22 cellular contexts compared by ENCODE assay signal in genomic region chr17:67403065-67403464, GRCh38. TPM values are rescaled to one million over a fixed set of nuclear protein-coding genes. Genes with fewer than 3 reads are reported as not detected.
DNase-seq lines count a peak whose midpoint lies in the region; ATAC-seq and TF ChIP-seq lines count a peak whose summit lies in the region.
"Had no signal": no experiment of that assay in that cellular context is flagged by ENCODE, and none has a peak within 500 bp of the region (broad histone marks: within the 10 kb centered on the region; RNA-seq: fewer than 3 reads in every experiment).

No MANE protein-coding gene starts in this region.

- peak overlapping the region; percentile 95 for H3K27ac Mint-ChIP-seq in activated CD8-positive, alpha-beta memory T cell treated with anti-CD3 and anti-CD28 coated beads, Interleukin-2, amount 10 ng/mL, durations not matched to agents 7 days and 5 days
- peak overlapping the region; percentile 13 for H3K27ac Mint-ChIP-seq in activated T-helper 1 cell treated with anti-CD3 and anti-CD28 coated beads, Interleukin-12 subunit alpha, Interleukin-12 subunit beta, Interleukin-2, Interleukin-4 antibody, amounts not matched to agents 30 ng/mL and 10 ng/mL and 1 ng/mL, durations not matched to agents 14 hours and 24 hours and 36 hours
- H3K27ac Mint-ChIP-seq in natural killer cell, result peak overlapping the region; percentile 93 to 97
- H3K27ac Mint-ChIP-seq in chondrocyte (ENCODE audit: unreplicated experiment), result no peak overlapping the region
- H3K27ac Mint-ChIP-seq: activated B cell treated with CpG ODN at 0.5 μM for 24 hours; HFFc6; stimulated activated memory B cell treated with anti-CD40 and anti-IgM and Interleukin-4, amounts not matched to agents 10 μg/mL and 1 μg/mL and 100 μg/mL, for 72 hours had no signal

- H3K4me2 ChIP-seq in DOHH2 (ENCODE audit: low read length), result peak overlapping the region; percentile 81

- no peaks in the 10 kb centered on the region for H3K9me3 ChIP-seq in DOHH2 (ENCODE audit: control insufficient read depth, insufficient read depth, low read length)
- H3K9me3 ChIP-seq: Caco-2, upper lobe of left lung had no signal

- no peaks in the 10 kb centered on the region for H3K9me3 Mint-ChIP-seq in activated CD8-positive, alpha-beta memory T cell treated with anti-CD3 and anti-CD28 coated beads, Interleukin-2, amount 10 ng/mL, durations not matched to agents 7 days and 5 days (ENCODE audit: low read depth)
- no peaks in the 10 kb centered on the region for H3K9me3 Mint-ChIP-seq in activated T-helper 1 cell treated with anti-CD3 and anti-CD28 coated beads, Interleukin-12 subunit alpha, Interleukin-12 subunit beta, Interleukin-2, Interleukin-4 antibody, amounts not matched to agents 30 ng/mL and 10 ng/mL and 1 ng/mL, durations not matched to agents 14 hours and 24 hours and 36 hours
- H3K9me3 Mint-ChIP-seq in natural killer cell, result no peaks in the 10 kb centered on the region
- H3K9me3 Mint-ChIP-seq in chondrocyte (ENCODE audit: low read depth), result no peaks in the 10 kb centered on the region
- H3K9me3 Mint-ChIP-seq: activated B cell treated with CpG ODN at 0.5 μM for 24 hours; HFFc6; stimulated activated memory B cell treated with anti-CD40 and anti-IgM and Interleukin-4, amounts not matched to agents 10 μg/mL and 1 μg/mL and 100 μg/mL, for 72 hours had no signal

- no peaks in the 10 kb centered on the region for H3K27me3 Mint-ChIP-seq in activated CD8-positive, alpha-beta memory T cell treated with anti-CD3 and anti-CD28 coated beads, Interleukin-2, amount 10 ng/mL, durations not matched to agents 7 days and 5 days
- H3K27me3 Mint-ChIP-seq in activated T-helper 1 cell treated with anti-CD3 and anti-CD28 coated beads, Interleukin-12 subunit alpha, Interleukin-12 subunit beta, Interleukin-2, Interleukin-4 antibody, amounts not matched to agents 30 ng/mL and 10 ng/mL and 1 ng/mL, durations not matched to agents 14 hours and 24 hours and 36 hours (ENCODE audit: insufficient read depth), result no peaks in the 10 kb centered on the region
- H3K27me3 Mint-ChIP-seq in natural killer cell (ENCODE audit: low read depth in 2 of 2), result no peaks in the 10 kb centered on the region
- H3K27me3 Mint-ChIP-seq in chondrocyte (ENCODE audit: low read depth), result no peaks in the 10 kb centered on the region
- H3K27me3 Mint-ChIP-seq: activated B cell treated with CpG ODN at 0.5 μM for 24 hours; stimulated activated memory B cell treated with anti-CD40 and anti-IgM and Interleukin-4, amounts not matched to agents 10 μg/mL and 1 μg/mL and 100 μg/mL, for 72 hours; T-helper 17 cell had no signal

- peak overlapping the region; percentile 69 for H3K4me3 ChIP-seq in DOHH2 (ENCODE audit: low read length)
- H3K4me3 ChIP-seq: cardiac muscle cell, upper lobe of left lung had no signal

- no peaks in the 10 kb centered on the region for H3K27me3 ChIP-seq in DOHH2 (ENCODE audit: control insufficient read depth, low read length)
- H3K27me3 ChIP-seq: cardiac muscle cell, upper lobe of left lung had no signal

- TF ChIP-seq CTCF in DOHH2 (IDR thresholded peaks at IDR 0.05; ENCODE audit: low read depth, low read length, poor library complexity, severe bottlenecking), result no peak
- TF ChIP-seq CTCF in natural killer cell (IDR thresholded peaks at IDR 0.05), result no peak
- TF ChIP-seq CTCF in chondrocyte (IDR thresholded peaks at IDR 0.05), result no peak

- peak overlapping the region; percentile 63 for H3K4me3 Mint-ChIP-seq in activated CD8-positive, alpha-beta memory T cell treated with anti-CD3 and anti-CD28 coated beads, Interleukin-2, amount 10 ng/mL, durations not matched to agents 7 days and 5 days
- H3K4me3 Mint-ChIP-seq in activated T-helper 1 cell treated with anti-CD3 and anti-CD28 coated beads, Interleukin-12 subunit alpha, Interleukin-12 subunit beta, Interleukin-2, Interleukin-4 antibody, amounts not matched to agents 30 ng/mL and 10 ng/mL and 1 ng/mL, durations not matched to agents 14 hours and 24 hours and 36 hours, result no peak overlapping the region
- H3K4me3 Mint-ChIP-seq in natural killer cell (peak overlapping the region; percentile 75), chondrocyte (ENCODE audit: unreplicated experiment) (no peak overlapping the region)
- H3K4me3 Mint-ChIP-seq: activated B cell treated with CpG ODN at 0.5 μM for 24 hours; HFFc6; stimulated activated memory B cell treated with anti-CD40 and anti-IgM and Interleukin-4, amounts not matched to agents 10 μg/mL and 1 μg/mL and 100 μg/mL, for 72 hours; T-helper 17 cell had no signal

- H4K20me1 ChIP-seq in DOHH2 (ENCODE audit: control insufficient read depth, insufficient read depth, low read depth, low read length), result no peaks in the 10 kb centered on the region

- ATAC-seq in activated CD8-positive, alpha-beta memory T cell treated with anti-CD3 and anti-CD28 coated beads, Interleukin-2, amount 10 ng/mL, durations not matched to agents 7 days and 5 days, result no peak
- ATAC-seq in natural killer cell (no peak), HG03378 (IDR thresholded peaks at IDR 0.05; ENCODE audit: unreplicated experiment) (no peak)
- ATAC-seq: esophagus mucosa; stimulated activated memory B cell treated with anti-CD40 and anti-IgM and Interleukin-4, amounts not matched to agents 10 μg/mL and 1 μg/mL and 100 μg/mL, for 72 hours; T-helper 17 cell had no signal

- peaks cover 82% of the 10 kb centered on the region for H3K4me1 ChIP-seq in DOHH2 (ENCODE audit: control insufficient read depth, low read length)
- H3K4me1 ChIP-seq: Caco-2 had no signal

- peaks cover 64% of the 10 kb centered on the region for H3K4me1 Mint-ChIP-seq in activated CD8-positive, alpha-beta memory T cell treated with anti-CD3 and anti-CD28 coated beads, Interleukin-2, amount 10 ng/mL, durations not matched to agents 7 days and 5 days
- H3K4me1 Mint-ChIP-seq in activated T-helper 1 cell treated with anti-CD3 and anti-CD28 coated beads, Interleukin-12 subunit alpha, Interleukin-12 subunit beta, Interleukin-2, Interleukin-4 antibody, amounts not matched to agents 30 ng/mL and 10 ng/mL and 1 ng/mL, durations not matched to agents 14 hours and 24 hours and 36 hours (ENCODE audit: low read depth), result peaks cover 52% of the 10 kb centered on the region
- H3K4me1 Mint-ChIP-seq in natural killer cell (peaks cover 72 to 84% of the 10 kb centered on the region in 2 donors), chondrocyte (ENCODE audit: low read depth) (peaks cover 13% of the 10 kb centered on the region)

- H3F3A ChIP-seq in DOHH2 (ENCODE audit: control insufficient read depth, insufficient read depth), result peaks cover 22% of the 10 kb centered on the region

- CTCF ChIA-PET in activated CD8-positive, alpha-beta memory T cell treated with anti-CD3 and anti-CD28 coated beads, Interleukin-2, amount 10 ng/mL, durations not matched to agents 7 days and 5 days (lab: Charles Lee), result no interaction called here

- H3K27ac ChIP-seq in DOHH2 (ENCODE audit: low read depth, low read length), result peak overlapping the region; percentile 84
- H3K27ac ChIP-seq: cardiac muscle cell had no signal

- H3K9me2 ChIP-seq in DOHH2 (replicated peaks; ENCODE audit: control insufficient read depth, low read length), result no peaks in the 10 kb centered on the region

- intact Hi-C loops in activated T-helper 1 cell treated with anti-CD3 and anti-CD28 coated beads, Interleukin-12 subunit alpha, Interleukin-12 subunit beta, Interleukin-2, Interleukin-4 antibody, amounts not matched to agents 30 ng/mL and 10 ng/mL and 1 ng/mL, durations not matched to agents 14 hours and 24 hours and 36 hours (cut with micrococcal nuclease), result no loop called here
- intact Hi-C loops in natural killer cell (cut with micrococcal nuclease), result loop anchor here (2.0 kb wide), 2 partner anchors 20 to 32 kb away; no protein-coding TSS in a partner anchor

- no peak for DNase-seq in activated CD8-positive, alpha-beta memory T cell treated with anti-CD3 and anti-CD28 coated beads, Interleukin-2, amount 10 ng/mL, durations not matched to agents 7 days and 5 days
- DNase-seq in activated CD8-positive, alpha-beta memory T cell treated with anti-CD3 and anti-CD28 coated beads for 24 hours, result no peak
- DNase-seq in activated T-helper 1 cell treated with anti-CD3 and anti-CD28 coated beads, Interleukin-12 subunit alpha, Interleukin-12 subunit beta, Interleukin-2, Interleukin-4 antibody, amounts not matched to agents 30 ng/mL and 10 ng/mL and 1 ng/mL, durations not matched to agents 14 hours and 24 hours and 36 hours (ENCODE audit: low spot score), result no peak
- DNase-seq in natural killer cell (no peak), chondrocyte (ENCODE audit: low spot score) (no peak), T-helper 1 cell (no peak)
- DNase-seq: activated B cell treated with CpG ODN at 0.5 μM for 24 hours, Caco-2, HFFc6, KBM-7, midbrain, NCI-H1092, NCI-H2029 treated with DMSO at 0.1 percent for 48 hours, NCI-H524, SIG-M5, T-helper 17 cell, upper lobe of left lung had no signal

- H3K36me3 ChIP-seq in DOHH2 (ENCODE audit: control insufficient read depth, low read length), result no peaks in the 10 kb centered on the region
- H3K36me3 ChIP-seq: cardiac muscle cell, upper lobe of left lung had no signal

- H3K36me3 Mint-ChIP-seq in activated CD8-positive, alpha-beta memory T cell treated with anti-CD3 and anti-CD28 coated beads, Interleukin-2, amount 10 ng/mL, durations not matched to agents 7 days and 5 days, result peaks cover 20% of the 10 kb centered on the region
- peaks cover 15% of the 10 kb centered on the region for H3K36me3 Mint-ChIP-seq in activated T-helper 1 cell treated with anti-CD3 and anti-CD28 coated beads, Interleukin-12 subunit alpha, Interleukin-12 subunit beta, Interleukin-2, Interleukin-4 antibody, amounts not matched to agents 30 ng/mL and 10 ng/mL and 1 ng/mL, durations not matched to agents 14 hours and 24 hours and 36 hours (ENCODE audit: low read depth)
- H3K36me3 Mint-ChIP-seq in natural killer cell (peaks cover 7% of the 10 kb centered on the region), chondrocyte (ENCODE audit: low read depth) (peaks cover 1% of the 10 kb centered on the region)

- H3K79me2 ChIP-seq in DOHH2 (ENCODE audit: control insufficient read depth, low read length), result peaks cover 39% of the 10 kb centered on the region

RNA-seq across cellular contexts. Expression of gene PITPNC1, which starts 26.0 kb away (rescaled TPM):
- total RNA-seq in activated CD8-positive, alpha-beta memory T cell treated with anti-CD3 and anti-CD28 coated beads, Interleukin-2, amount 10 ng/mL, durations not matched to agents 7 days and 5 days, result 10 to 100 TPM; 44.9 to 67.6 TPM
- total RNA-seq in activated T-helper 1 cell treated with anti-CD3 and anti-CD28 coated beads, Interleukin-12 subunit alpha, Interleukin-12 subunit beta, Interleukin-2, Interleukin-4 antibody, amounts not matched to agents 30 ng/mL and 10 ng/mL and 1 ng/mL, durations not matched to agents 14 hours and 24 hours and 36 hours, result 17.7 and 18.3 TPM in 2 replicates
- 100 to 1,000 TPM; 150 to 185 (median 169) TPM for total RNA-seq in natural killer cell
- total RNA-seq in chondrocyte, result 3.2 to 5.4 TPM (median 5.1 TPM) in 3 replicates

RNA-seq across cellular contexts. Expression of gene PSMD12, which starts 36.7 kb away (rescaled TPM):
- 10 to 100 TPM; 52.8 to 63.2 TPM for total RNA-seq in activated CD8-positive, alpha-beta memory T cell treated with anti-CD3 and anti-CD28 coated beads, Interleukin-2, amount 10 ng/mL, durations not matched to agents 7 days and 5 days
- 87.4 TPM in 2 replicates for total RNA-seq in activated T-helper 1 cell treated with anti-CD3 and anti-CD28 coated beads, Interleukin-12 subunit alpha, Interleukin-12 subunit beta, Interleukin-2, Interleukin-4 antibody, amounts not matched to agents 30 ng/mL and 10 ng/mL and 1 ng/mL, durations not matched to agents 14 hours and 24 hours and 36 hours
- total RNA-seq in natural killer cell (10 to 100 TPM; 57.4 to 58.2 (median 58.0) TPM), chondrocyte (44.2 to 50.9 TPM (median 44.5 TPM) in 3 replicates)

Comparison
In these comparisons a context has a peak if more than half of its experiments do, and no peak if none do; other contexts are left out.
1. H3K4me3 Mint-ChIP-seq: peak in activated CD8-positive, alpha-beta memory T cell treated with anti-CD3 and anti-CD28 coated beads, Interleukin-2, amount 10 ng/mL, durations not matched to agents 7 days and 5 days (single experiment) and natural killer cell (single experiment); none in activated T-helper 1 cell treated with anti-CD3 and anti-CD28 coated beads, Interleukin-12 subunit alpha, Interleukin-12 subunit beta, Interleukin-2, Interleukin-4 antibody, amounts not matched to agents 30 ng/mL and 10 ng/mL and 1 ng/mL, durations not matched to agents 14 hours and 24 hours and 36 hours (single experiment) and chondrocyte (single experiment).